In genomic region chr10:107442035-107442505, GRCh38 we compare ENCODE assay signal across 9 cellular contexts.
DNase-seq lines count a peak whose midpoint lies in the region; ATAC-seq and TF ChIP-seq lines count a peak whose summit lies in the region.
"Had no signal": no experiment of that assay in that cellular context is flagged by ENCODE, and none has a peak within 500 bp of the region (broad histone marks: within the 10 kb centered on the region; RNA-seq: fewer than 3 reads in every experiment).

No MANE protein-coding gene starts in this region.

- H3K4me3 Mint-ChIP-seq in nephron progenitor cell, result no peak overlapping the region

- no peaks in the 10 kb centered on the region for H3K36me3 Mint-ChIP-seq in nephron progenitor cell (ENCODE audit: low read depth)

- TF ChIP-seq POLR2A in GM18505 (IDR thresholded peaks at IDR 0.05; ENCODE audit: borderline replicate concordance, extremely low read depth, insufficient read depth, insufficient read length), result no peak

- no peaks in the 10 kb centered on the region for H3K27me3 Mint-ChIP-seq in nephron progenitor cell (ENCODE audit: low read depth, poor library complexity)

- peaks cover 6% of the 10 kb centered on the region for H3K4me1 ChIP-seq in foreskin keratinocyte

- no peaks in the 10 kb centered on the region for H3K27me3 ChIP-seq in foreskin keratinocyte

- no peak for TF ChIP-seq CTCF in foreskin keratinocyte (conservative IDR thresholded peaks at IDR 0.05)
- no peak for TF ChIP-seq CTCF in nephron progenitor cell (IDR thresholded peaks at IDR 0.05)

- no peak overlapping the region for H3K27ac ChIP-seq in foreskin keratinocyte

- peaks cover 14% of the 10 kb centered on the region for H3K4me1 Mint-ChIP-seq in nephron progenitor cell

- H3K27ac Mint-ChIP-seq in nephron progenitor cell, result no peak overlapping the region

- ATAC-seq in GM18505 (IDR thresholded peaks at IDR 0.05; ENCODE audit: unreplicated experiment) (peak; percentile 82), GM21786 (IDR thresholded peaks at IDR 0.05; ENCODE audit: unreplicated experiment) (peak; percentile 97), HG03565 (IDR thresholded peaks at IDR 0.05; ENCODE audit: unreplicated experiment) (peak; percentile 99), foreskin keratinocyte (peak; percentile 66), left lobe of liver (no peak)

- no peaks in the 10 kb centered on the region for H3K9me3 Mint-ChIP-seq in nephron progenitor cell

- DNase-seq in foreskin keratinocyte (peak; percentile 12 to 39), nephron progenitor cell (no peak), DMS79 treated with DMSO at 0.1 percent for 48 hours (lab: John Stamatoyannopoulos, UW) (no peak), NCI-H1105 treated with DMSO at 0.1 percent for 48 hours (lab: John Stamatoyannopoulos, UW) (no peak), left lobe of liver (ENCODE audit: low spot score) (no peak)
- DNase-seq: NCI-H748 treated with DMSO at 0.1 percent for 48 hours had no signal

Comparison
In these comparisons a context has a peak if more than half of its experiments do, and no peak if none do; other contexts are left out.
1. DNase-seq: peak in foreskin keratinocyte (2 of 2); none in nephron progenitor cell (single experiment), DMS79 treated with DMSO at 0.1 percent for 48 hours (single experiment), NCI-H1105 treated with DMSO at 0.1 percent for 48 hours (single experiment) and left lobe of liver (single experiment).